24 cellular contexts compared by ENCODE assay signal in genomic region chr2:161269111-161269510, GRCh38.
"Had no signal": no experiment of that assay in that cellular context is flagged by ENCODE, and none has a peak within 500 bp of the region (broad histone marks: within the 10 kb centered on the region; RNA-seq: fewer than 3 reads in every experiment).

No MANE protein-coding gene starts in this region.

- H3K9me3 ChIP-seq: gastroesophageal sphincter, heart left ventricle, left ventricle myocardium inferior, lower lobe of right lung had no signal

- DNase-seq: dermis blood vessel endothelial cell; dorsolateral prefrontal cortex; effector CD4-positive, alpha-beta T cell; effector memory CD8-positive, alpha-beta T cell; endodermal cell; erythroblast; esophagus squamous epithelium; foreskin fibroblast; foreskin melanocyte; heart left ventricle; hypothalamus; immature natural killer cell; islet precursor cell; kidney; kidney glomerular epithelial cell; left colon; left ventricle myocardium inferior; lower lobe of right lung; mesendoderm; midbrain had no signal

- H3K27me3 ChIP-seq: dorsolateral prefrontal cortex, esophagus squamous epithelium, gastroesophageal sphincter, heart left ventricle, hepatocyte had no signal

- H3K4me2 ChIP-seq: hepatocyte had no signal

- H3K27ac ChIP-seq: coronary artery, dorsolateral prefrontal cortex, epithelial cell of prostate, esophagus squamous epithelium, gastroesophageal sphincter, heart left ventricle, hepatocyte, left ventricle myocardium inferior, lower lobe of right lung had no signal

- H2AFZ ChIP-seq: hepatocyte had no signal

- H3K4me1 ChIP-seq: esophagus squamous epithelium, gastroesophageal sphincter, heart left ventricle, left ventricle myocardium inferior, lower lobe of right lung had no signal

- H3K36me3 ChIP-seq: esophagus squamous epithelium, gastroesophageal sphincter, heart left ventricle, left ventricle myocardium inferior, lower lobe of right lung had no signal

- H3K4me3 ChIP-seq: coronary artery, dorsolateral prefrontal cortex, esophagus squamous epithelium, gastroesophageal sphincter, heart left ventricle, hepatocyte, left ventricle myocardium inferior, lower lobe of right lung had no signal

- H3K79me2 ChIP-seq: hepatocyte had no signal
